In genomic region chr9:4738866-4739586, GRCh38 we compare ENCODE assay signal across 8 cellular contexts. TPM values are rescaled to one million over a fixed set of nuclear protein-coding genes. Genes with fewer than 3 reads are reported as not detected.
DNase-seq lines count a peak whose midpoint lies in the region; ATAC-seq and TF ChIP-seq lines count a peak whose summit lies in the region.

No MANE protein-coding gene starts in this region.

- intact Hi-C loops in sigmoid colon (cut with DNase I), result no loop called here

- H3K27ac Mint-ChIP-seq in GM23338, result no peak overlapping the region

- H4K20me1 ChIP-seq in GM23338 (replicated peaks; ENCODE audit: insufficient read depth), result peaks cover 11% of the 10 kb centered on the region

- no peaks in the 10 kb centered on the region; the same call in 1 of the 2 replicates for H3F3A ChIP-seq in GM23338 (replicated peaks; ENCODE audit: low read depth)

- TF ChIP-seq CTCF in GM23338 (conservative IDR thresholded peaks at IDR 0.05; ENCODE audit: low read depth in 2 of 2) (no peak), Peyer's patch (IDR thresholded peaks at IDR 0.05) (no peak), sigmoid colon (IDR thresholded peaks at IDR 0.05) (no peak)

- no peak for ATAC-seq in GM23338
- ATAC-seq in HG03139 (IDR thresholded peaks at IDR 0.05; ENCODE audit: unreplicated experiment), result no peak
- no peak for ATAC-seq in HG02840 (IDR thresholded peaks at IDR 0.05; ENCODE audit: low FRiP score, unreplicated experiment)
- no peak for ATAC-seq in GM19035 (IDR thresholded peaks at IDR 0.05; ENCODE audit: unreplicated experiment)

- peaks cover 35% of the 10 kb centered on the region for H3K4me1 ChIP-seq in GM23338 (ENCODE audit: insufficient read depth)
- peaks cover 0 to 30% (median 0%) of the 10 kb centered on the region in 4 donors for H3K4me1 ChIP-seq in Peyer's patch
- H3K4me1 ChIP-seq in sigmoid colon, result peaks cover 0 to 37% (median 28%) of the 10 kb centered on the region in 4 donors

- WGBS in sigmoid colon, 2 donors, result 25 to 74% methylated on average over 19 of the region's 19 CpGs

- peaks cover 3% of the 10 kb centered on the region; the same call in 1 of the 2 replicates for H3K36me3 ChIP-seq in GM23338 (ENCODE audit: insufficient read depth)
- H3K36me3 ChIP-seq in Peyer's patch, result no peaks in the 10 kb centered on the region
- no peaks in the 10 kb centered on the region for H3K36me3 ChIP-seq in sigmoid colon

- peak overlapping the region; percentile 84 for H3K4me3 Mint-ChIP-seq in GM23338

- H3K4me3 ChIP-seq in GM23338 (peak overlapping the region; percentile 64), Peyer's patch (peak overlapping the region in 3 of 4 donors; percentile 69 to 83 (median 73)), sigmoid colon (peak overlapping the region in 3 of 4 donors; percentile 77 to 98 (median 81))

- H3K27me3 ChIP-seq in GM23338 (ENCODE audit: insufficient read depth) (no peaks in the 10 kb centered on the region), Peyer's patch (no peaks in the 10 kb centered on the region), sigmoid colon (no peaks in the 10 kb centered on the region)

- no peaks in the 10 kb centered on the region; the same call in 2 of the 3 replicates for H3K36me3 Mint-ChIP-seq in GM23338 (ENCODE audit: low read depth)

- peaks cover 32% of the 10 kb centered on the region for H3K4me1 Mint-ChIP-seq in GM23338

- H3K4me2 ChIP-seq in GM23338, result peak overlapping the region; percentile 83

- H3K9me3 ChIP-seq in Peyer's patch (no peaks in the 10 kb centered on the region), sigmoid colon (no peaks in the 10 kb centered on the region)

- H3K27me3 Mint-ChIP-seq in GM23338 (ENCODE audit: insufficient read depth, low read depth, poor library complexity), result peaks cover 13% of the 10 kb centered on the region

- no peak overlapping the region for H3K27ac ChIP-seq in GM23338 (ENCODE audit: low read depth)
- peak overlapping the region in 3 of 4 donors; percentile 74 to 93 (median 84) for H3K27ac ChIP-seq in Peyer's patch
- peak overlapping the region; percentile 88 to 97 (median 95) for H3K27ac ChIP-seq in sigmoid colon

- peaks cover 54% of the 10 kb centered on the region for H3K79me2 ChIP-seq in GM23338 (replicated peaks; ENCODE audit: insufficient read depth)

- no peaks in the 10 kb centered on the region; the same call in 2 of the 3 replicates for H3K9me3 Mint-ChIP-seq in GM23338

- no peak for TF ChIP-seq EP300 in sigmoid colon (IDR thresholded peaks at IDR 0.05)

- no peaks in the 10 kb centered on the region for H3K9me2 ChIP-seq in GM23338 (ENCODE audit: insufficient read depth)

- DNase-seq in GM23338 (ENCODE audit: low spot score) (no peak), Peyer's patch (no peak), fibroblast of gingiva (ENCODE audit: low read depth) (peak; percentile 48), sigmoid colon (no peak)
- DNase-seq in stimulated activated CD4-positive, alpha-beta T cell treated with anti-CD3 and anti-CD28 coated beads, Interleukin-1b, Interleukin-23, amount 100 ng/mL, for 48 hours, result no peak

- H2AFZ ChIP-seq in GM23338, result no peak overlapping the region

- TF ChIP-seq POLR2A in Peyer's patch (IDR thresholded peaks at IDR 0.05) (no peak), sigmoid colon (IDR thresholded peaks at IDR 0.05) (no peak)

TF ChIP-seq in GM23338, 12 proteins besides CTCF, POLR2A, EP300 and RAD21 (continues in another document):
- TF ChIP-seq ZNF114 (CRISPR knock-in tag; IDR thresholded peaks at IDR 0.05), result no peak
- TF ChIP-seq, protein P1, sequence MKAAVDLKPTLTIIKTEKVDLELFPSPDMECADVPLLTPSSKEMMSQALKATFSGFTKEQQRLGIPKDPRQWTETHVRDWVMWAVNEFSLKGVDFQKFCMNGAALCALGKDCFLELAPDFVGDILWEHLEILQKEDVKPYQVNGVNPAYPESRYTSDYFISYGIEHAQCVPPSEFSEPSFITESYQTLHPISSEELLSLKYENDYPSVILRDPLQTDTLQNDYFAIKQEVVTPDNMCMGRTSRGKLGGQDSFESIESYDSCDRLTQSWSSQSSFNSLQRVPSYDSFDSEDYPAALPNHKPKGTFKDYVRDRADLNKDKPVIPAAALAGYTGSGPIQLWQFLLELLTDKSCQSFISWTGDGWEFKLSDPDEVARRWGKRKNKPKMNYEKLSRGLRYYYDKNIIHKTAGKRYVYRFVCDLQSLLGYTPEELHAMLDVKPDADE (IDR thresholded peaks at IDR 0.05), result no peak
- TF ChIP-seq EZH2phosphoT487 (IDR thresholded peaks at IDR 0.05; ENCODE audit: unreplicated experiment), result no peak
- TF ChIP-seq ZNF331 (CRISPR knock-in tag; IDR thresholded peaks at IDR 0.05; ENCODE audit: low read depth), result no peak
- TF ChIP-seq, protein P2, sequence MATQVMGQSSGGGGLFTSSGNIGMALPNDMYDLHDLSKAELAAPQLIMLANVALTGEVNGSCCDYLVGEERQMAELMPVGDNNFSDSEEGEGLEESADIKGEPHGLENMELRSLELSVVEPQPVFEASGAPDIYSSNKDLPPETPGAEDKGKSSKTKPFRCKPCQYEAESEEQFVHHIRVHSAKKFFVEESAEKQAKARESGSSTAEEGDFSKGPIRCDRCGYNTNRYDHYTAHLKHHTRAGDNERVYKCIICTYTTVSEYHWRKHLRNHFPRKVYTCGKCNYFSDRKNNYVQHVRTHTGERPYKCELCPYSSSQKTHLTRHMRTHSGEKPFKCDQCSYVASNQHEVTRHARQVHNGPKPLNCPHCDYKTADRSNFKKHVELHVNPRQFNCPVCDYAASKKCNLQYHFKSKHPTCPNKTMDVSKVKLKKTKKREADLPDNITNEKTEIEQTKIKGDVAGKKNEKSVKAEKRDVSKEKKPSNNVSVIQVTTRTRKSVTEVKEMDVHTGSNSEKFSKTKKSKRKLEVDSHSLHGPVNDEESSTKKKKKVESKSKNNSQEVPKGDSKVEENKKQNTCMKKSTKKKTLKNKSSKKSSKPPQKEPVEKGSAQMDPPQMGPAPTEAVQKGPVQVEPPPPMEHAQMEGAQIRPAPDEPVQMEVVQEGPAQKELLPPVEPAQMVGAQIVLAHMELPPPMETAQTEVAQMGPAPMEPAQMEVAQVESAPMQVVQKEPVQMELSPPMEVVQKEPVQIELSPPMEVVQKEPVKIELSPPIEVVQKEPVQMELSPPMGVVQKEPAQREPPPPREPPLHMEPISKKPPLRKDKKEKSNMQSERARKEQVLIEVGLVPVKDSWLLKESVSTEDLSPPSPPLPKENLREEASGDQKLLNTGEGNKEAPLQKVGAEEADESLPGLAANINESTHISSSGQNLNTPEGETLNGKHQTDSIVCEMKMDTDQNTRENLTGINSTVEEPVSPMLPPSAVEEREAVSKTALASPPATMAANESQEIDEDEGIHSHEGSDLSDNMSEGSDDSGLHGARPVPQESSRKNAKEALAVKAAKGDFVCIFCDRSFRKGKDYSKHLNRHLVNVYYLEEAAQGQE (IDR thresholded peaks at IDR 0.05; ENCODE audit: unreplicated experiment), result no peak

RNA-seq across cellular contexts. Expression of gene AK3, which starts 2.0 kb away (rescaled TPM):
- 34.3 and 40.2 TPM in 2 replicates for total RNA-seq in GM23338 (2014; rRNA removed; shearing (Covaris generic))
- polyA plus RNA-seq in GM23338 (2016; fragmentation: Nextera tagmentation; extraction: Ambion mirVana) (29.6 and 30.1 TPM in 2 replicates), sigmoid colon (100 to 1,000 TPM in 1 of 3 donors, 10 to 100 TPM in 2; 36.8 to 116 (median 65.5) TPM)
- total RNA-seq in Peyer's patch (100 to 1,000 TPM in 2 of 4 donors, 10 to 100 TPM in 2; 67.7 to 119 (median 91.3) TPM), sigmoid colon (100 to 1,000 TPM in 3 of 4 donors, 10 to 100 TPM in 1; 94.1 to 122 (median 105) TPM)

RNA-seq across cellular contexts. Expression of gene RCL1, which starts 53.7 kb away (rescaled TPM):
- 41.2 and 44.1 TPM in 2 replicates for total RNA-seq in GM23338 (2014; rRNA removed; shearing (Covaris generic))
- polyA plus RNA-seq in GM23338 (2016; fragmentation: Nextera tagmentation; extraction: Ambion mirVana) (19.3 and 20.7 TPM in 2 replicates), sigmoid colon (10 to 100 TPM in 1 of 3 donors, 1 to 10 TPM in 2; 5.1 to 14.5 (median 8.4) TPM)
- total RNA-seq in Peyer's patch (10 to 100 TPM in 3 of 4 donors, 1 to 10 TPM in 1; 7.4 to 28.1 (median 19.5) TPM), sigmoid colon (10 to 100 TPM; 19.7 to 24.1 (median 21.9) TPM)

RNA-seq across cellular contexts. Expression of gene CDC37L1, which starts 59.7 kb away (rescaled TPM):
- 26.9 and 28.9 TPM in 2 replicates for total RNA-seq in GM23338 (2014; rRNA removed; shearing (Covaris generic))
- polyA plus RNA-seq in GM23338 (2016; fragmentation: Nextera tagmentation; extraction: Ambion mirVana) (24.0 and 29.6 TPM in 2 replicates), sigmoid colon (10 to 100 TPM in 1 of 3 donors, 1 to 10 TPM in 2; 8.4 to 11.6 (median 9.9) TPM)
- total RNA-seq in Peyer's patch (10 to 100 TPM; 12.0 to 24.7 (median 19.8) TPM), sigmoid colon (10 to 100 TPM; 30.7 to 40.6 (median 33.3) TPM)
